Comparison of ENCODE assay signal across 1 cellular context in genomic region chr7:99624487-99624886, GRCh38.
TF ChIP-seq lines count a peak whose summit lies in the region.

No MANE protein-coding gene starts in this region.

TF ChIP-seq in K562, 482 proteins besides CTCF, POLR2A, EP300 and RAD21:
- no peak for TF ChIP-seq ZSCAN29 (IDR thresholded peaks at IDR 0.05)
- peak; percentile 62 for TF ChIP-seq POLR2G (IDR thresholded peaks at IDR 0.05; ENCODE audit: low read depth, low read length)
- peak; percentile 62 for TF ChIP-seq RBFOX2 (IDR thresholded peaks at IDR 0.05; ENCODE audit: low read depth, low read length)
